7 cellular contexts compared by ENCODE assay signal in genomic region chr12:112408621-112409020, GRCh38. TPM values are rescaled to one million over a fixed set of nuclear protein-coding genes. Genes with fewer than 3 reads are reported as not detected.
DNase-seq lines count a peak whose midpoint lies in the region; ATAC-seq and TF ChIP-seq lines count a peak whose summit lies in the region.

No MANE protein-coding gene starts in this region.

- no peaks in the 10 kb centered on the region for H3K9me3 Mint-ChIP-seq in activated CD4-positive, alpha-beta T cell treated with anti-CD3 and anti-CD28 coated beads, Interleukin-2, amount 10 ng/mL, durations not matched to agents 7 days and 5 days

- peaks cover 39% of the 10 kb centered on the region for H4K20me1 ChIP-seq in smooth muscle cell (ENCODE audit: low read depth)

- H3K27ac Mint-ChIP-seq in activated CD4-positive, alpha-beta T cell treated with anti-CD3 and anti-CD28 coated beads, Interleukin-2, amount 10 ng/mL, durations not matched to agents 7 days and 5 days: peak overlapping the region; percentile 100

- TF ChIP-seq CTCF in HEK293 (tag by site-specific recombination; IDR thresholded peaks at IDR 0.05) (no peak), foreskin keratinocyte (conservative IDR thresholded peaks at IDR 0.05) (no peak), smooth muscle cell (IDR thresholded peaks at IDR 0.05; ENCODE audit: borderline replicate concordance, insufficient read depth, poor library complexity, severe bottlenecking) (no peak)

- peak; percentile 42 for ATAC-seq in foreskin keratinocyte
- no peak for ATAC-seq in HG02642 (IDR thresholded peaks at IDR 0.05; ENCODE audit: poor library complexity, unreplicated experiment)
- ATAC-seq in HG02610 (IDR thresholded peaks at IDR 0.05; ENCODE audit: unreplicated experiment): no peak

- H3K4me2 ChIP-seq in smooth muscle cell: peak overlapping the region; percentile 98

- H2AFZ ChIP-seq in smooth muscle cell (ENCODE audit: low read depth): peak overlapping the region; percentile 74

- no peaks in the 10 kb centered on the region for H3K27me3 ChIP-seq in foreskin keratinocyte
- no peaks in the 10 kb centered on the region for H3K27me3 ChIP-seq in smooth muscle cell (ENCODE audit: low read depth)

- H3K9ac ChIP-seq in smooth muscle cell (ENCODE audit: low read depth): peak overlapping the region; percentile 86

- no peaks in the 10 kb centered on the region for H3K27me3 Mint-ChIP-seq in activated CD4-positive, alpha-beta T cell treated with anti-CD3 and anti-CD28 coated beads, Interleukin-2, amount 10 ng/mL, durations not matched to agents 7 days and 5 days

- H3K36me3 ChIP-seq in HEK293 (ENCODE audit: control insufficient read depth in 2 of 2, insufficient read depth in 1 of 2, low read length in 2 of 2) (peaks cover 30 to 51% of the 10 kb centered on the region in 2 experiments), smooth muscle cell (ENCODE audit: low read depth) (peaks cover 9% of the 10 kb centered on the region)

- WGBS in smooth muscle cell (ENCODE audit: low lambda C conversion rate): 11% methylated on average over 5 of the region's 5 CpGs

- CTCF ChIA-PET in HEK293 (lab: Yijun Ruan, JAX): no interaction called here
- CTCF ChIA-PET in activated CD4-positive, alpha-beta T cell treated with anti-CD3 and anti-CD28 coated beads, Interleukin-2, amount 10 ng/mL, durations not matched to agents 7 days and 5 days (lab: Charles Lee): no interaction called here

- peaks cover 46% of the 10 kb centered on the region for H3K36me3 Mint-ChIP-seq in activated CD4-positive, alpha-beta T cell treated with anti-CD3 and anti-CD28 coated beads, Interleukin-2, amount 10 ng/mL, durations not matched to agents 7 days and 5 days (ENCODE audit: low read depth)

- H3K4me3 Mint-ChIP-seq in activated CD4-positive, alpha-beta T cell treated with anti-CD3 and anti-CD28 coated beads, Interleukin-2, amount 10 ng/mL, durations not matched to agents 7 days and 5 days: peak overlapping the region; percentile 100

- DNase-seq in activated CD4-positive, alpha-beta T cell treated with anti-CD3 and anti-CD28 coated beads, Interleukin-2, amount 10 ng/mL, durations not matched to agents 7 days and 5 days: peak; percentile 21
- DNase-seq in foreskin keratinocyte (peak in 1 of 2 donors; percentile 17), smooth muscle cell (lab: John Stamatoyannopoulos, UW; ENCODE audit: unreplicated experiment) (no peak), NCI-H82 (lab: John Stamatoyannopoulos, UW) (no peak)

- no peaks in the 10 kb centered on the region for H3K9me3 ChIP-seq in HEK293 (ENCODE audit: control insufficient read depth, insufficient read depth, low read depth, low read length)
- H3K9me3 ChIP-seq in smooth muscle cell (replicated peaks; ENCODE audit: low read depth): no peaks in the 10 kb centered on the region

- POLR2A ChIA-PET in HEK293 (lab: Yijun Ruan, JAX): no interaction called here
- POLR2A ChIA-PET in activated CD4-positive, alpha-beta T cell treated with anti-CD3 and anti-CD28 coated beads, Interleukin-2, amount 10 ng/mL, durations not matched to agents 7 days and 5 days (lab: Charles Lee): no interaction called here

- peak overlapping the region; percentile 100 for H3K27ac ChIP-seq in HEK293 (ENCODE audit: extremely low read depth, low read depth, low read length)
- peak overlapping the region; percentile 94 for H3K27ac ChIP-seq in foreskin keratinocyte
- peak overlapping the region; percentile 81 for H3K27ac ChIP-seq in smooth muscle cell (ENCODE audit: low read depth)

- H3K79me2 ChIP-seq in smooth muscle cell (ENCODE audit: low read depth): peaks cover 24% of the 10 kb centered on the region

- H3K4me1 ChIP-seq in HEK293 (ENCODE audit: control insufficient read depth, insufficient read depth, low read length): no peaks in the 10 kb centered on the region
- peaks cover 15% of the 10 kb centered on the region for H3K4me1 ChIP-seq in foreskin keratinocyte
- H3K4me1 ChIP-seq in smooth muscle cell (ENCODE audit: low read depth): peaks cover 14% of the 10 kb centered on the region

- peaks cover 34% of the 10 kb centered on the region for H3F3A ChIP-seq in smooth muscle cell (ENCODE audit: low read depth)

- H3K4me1 Mint-ChIP-seq in activated CD4-positive, alpha-beta T cell treated with anti-CD3 and anti-CD28 coated beads, Interleukin-2, amount 10 ng/mL, durations not matched to agents 7 days and 5 days: peaks cover 40% of the 10 kb centered on the region

- H3K4me3 ChIP-seq in HEK293 (ENCODE audit: low read depth, low read length) (peak overlapping the region; percentile 93), smooth muscle cell (peak overlapping the region; percentile 87)

TF ChIP-seq in HEK293, 187 proteins besides CTCF, POLR2A, EP300 and RAD21 (continues in another document):
- TF ChIP-seq ZNF549 (tag by site-specific recombination; IDR thresholded peaks at IDR 0.05): no peak
- TF ChIP-seq, protein P1, sequence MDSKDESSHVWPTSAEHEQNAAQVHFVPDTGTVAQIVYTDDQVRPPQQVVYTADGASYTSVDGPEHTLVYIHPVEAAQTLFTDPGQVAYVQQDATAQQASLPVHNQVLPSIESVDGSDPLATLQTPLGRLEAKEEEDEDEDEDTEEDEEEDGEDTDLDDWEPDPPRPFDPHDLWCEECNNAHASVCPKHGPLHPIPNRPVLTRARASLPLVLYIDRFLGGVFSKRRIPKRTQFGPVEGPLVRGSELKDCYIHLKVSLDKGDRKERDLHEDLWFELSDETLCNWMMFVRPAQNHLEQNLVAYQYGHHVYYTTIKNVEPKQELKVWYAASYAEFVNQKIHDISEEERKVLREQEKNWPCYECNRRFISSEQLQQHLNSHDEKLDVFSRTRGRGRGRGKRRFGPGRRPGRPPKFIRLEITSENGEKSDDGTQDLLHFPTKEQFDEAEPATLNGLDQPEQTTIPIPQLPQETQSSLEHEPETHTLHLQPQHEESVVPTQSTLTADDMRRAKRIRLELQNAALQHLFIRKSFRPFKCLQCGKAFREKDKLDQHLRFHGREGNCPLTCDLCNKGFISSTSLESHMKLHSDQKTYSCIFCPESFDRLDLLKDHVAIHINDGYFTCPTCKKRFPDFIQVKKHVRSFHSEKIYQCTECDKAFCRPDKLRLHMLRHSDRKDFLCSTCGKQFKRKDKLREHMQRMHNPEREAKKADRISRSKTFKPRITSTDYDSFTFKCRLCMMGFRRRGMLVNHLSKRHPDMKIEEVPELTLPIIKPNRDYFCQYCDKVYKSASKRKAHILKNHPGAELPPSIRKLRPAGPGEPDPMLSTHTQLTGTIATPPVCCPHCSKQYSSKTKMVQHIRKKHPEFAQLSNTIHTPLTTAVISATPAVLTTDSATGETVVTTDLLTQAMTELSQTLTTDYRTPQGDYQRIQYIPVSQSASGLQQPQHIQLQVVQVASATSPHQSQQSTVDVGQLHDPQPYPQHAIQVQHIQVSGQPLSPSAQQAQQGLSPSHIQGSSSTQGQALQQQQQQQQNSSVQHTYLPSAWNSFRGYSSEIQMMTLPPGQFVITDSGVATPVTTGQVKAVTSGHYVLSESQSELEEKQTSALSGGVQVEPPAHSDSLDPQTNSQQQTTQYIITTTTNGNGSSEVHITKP (tag by site-specific recombination; IDR thresholded peaks at IDR 0.05): no peak
- no peak for TF ChIP-seq GLIS2 (tag by site-specific recombination; IDR thresholded peaks at IDR 0.05)
- TF ChIP-seq, protein P2, sequence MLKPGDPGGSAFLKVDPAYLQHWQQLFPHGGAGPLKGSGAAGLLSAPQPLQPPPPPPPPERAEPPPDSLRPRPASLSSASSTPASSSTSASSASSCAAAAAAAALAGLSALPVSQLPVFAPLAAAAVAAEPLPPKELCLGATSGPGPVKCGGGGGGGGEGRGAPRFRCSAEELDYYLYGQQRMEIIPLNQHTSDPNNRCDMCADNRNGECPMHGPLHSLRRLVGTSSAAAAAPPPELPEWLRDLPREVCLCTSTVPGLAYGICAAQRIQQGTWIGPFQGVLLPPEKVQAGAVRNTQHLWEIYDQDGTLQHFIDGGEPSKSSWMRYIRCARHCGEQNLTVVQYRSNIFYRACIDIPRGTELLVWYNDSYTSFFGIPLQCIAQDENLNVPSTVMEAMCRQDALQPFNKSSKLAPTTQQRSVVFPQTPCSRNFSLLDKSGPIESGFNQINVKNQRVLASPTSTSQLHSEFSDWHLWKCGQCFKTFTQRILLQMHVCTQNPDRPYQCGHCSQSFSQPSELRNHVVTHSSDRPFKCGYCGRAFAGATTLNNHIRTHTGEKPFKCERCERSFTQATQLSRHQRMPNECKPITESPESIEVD (tag by site-specific recombination; IDR thresholded peaks at IDR 0.05): no peak
- no peak for TF ChIP-seq ZNF473 (tag by site-specific recombination; IDR thresholded peaks at IDR 0.05)
- no peak for TF ChIP-seq ZNF704 (tag by site-specific recombination; IDR thresholded peaks at IDR 0.05)
- TF ChIP-seq ZBTB17 (tag by site-specific recombination; IDR thresholded peaks at IDR 0.05): no peak

RNA-seq across cellular contexts. Expression of gene RPL6, which starts 0.8 kb away (rescaled TPM):
- 1,000 to 10,000 TPM; 1,236 to 1,343 TPM for total RNA-seq in activated CD4-positive, alpha-beta T cell treated with anti-CD3 and anti-CD28 coated beads, Interleukin-2, amount 10 ng/mL, durations not matched to agents 7 days and 5 days
- total RNA-seq in foreskin keratinocyte (1,897 and 1,923 TPM in 2 replicates), smooth muscle cell (1,517 and 1,797 TPM in 2 replicates)
- polyA plus RNA-seq in foreskin keratinocyte (2,205 and 2,270 TPM in 2 replicates), smooth muscle cell (333 and 366 TPM in 2 replicates)

RNA-seq across cellular contexts. Expression of gene PTPN11, which starts 10.1 kb away (rescaled TPM):
- 10 to 100 TPM; 79.2 to 84.4 TPM for total RNA-seq in activated CD4-positive, alpha-beta T cell treated with anti-CD3 and anti-CD28 coated beads, Interleukin-2, amount 10 ng/mL, durations not matched to agents 7 days and 5 days
- total RNA-seq in foreskin keratinocyte (120 and 139 TPM in 2 replicates), smooth muscle cell (73.7 and 77.2 TPM in 2 replicates)
- polyA plus RNA-seq in foreskin keratinocyte (21.2 and 28.5 TPM in 2 replicates), smooth muscle cell (44.6 and 60.7 TPM in 2 replicates)

RNA-seq across cellular contexts. Expression of gene HECTD4, which starts 26.4 kb away (rescaled TPM):
- 10 to 100 TPM; 43.2 to 44.7 TPM for total RNA-seq in activated CD4-positive, alpha-beta T cell treated with anti-CD3 and anti-CD28 coated beads, Interleukin-2, amount 10 ng/mL, durations not matched to agents 7 days and 5 days
- total RNA-seq in foreskin keratinocyte (12.7 and 15.3 TPM in 2 replicates), smooth muscle cell (14.7 and 16.9 TPM in 2 replicates)
- polyA plus RNA-seq in foreskin keratinocyte (6.4 and 6.7 TPM in 2 replicates), smooth muscle cell (6.6 and 16.4 TPM in 2 replicates)
